Comparison of ENCODE assay signal across 15 cellular contexts in the genomic region with DNA sequence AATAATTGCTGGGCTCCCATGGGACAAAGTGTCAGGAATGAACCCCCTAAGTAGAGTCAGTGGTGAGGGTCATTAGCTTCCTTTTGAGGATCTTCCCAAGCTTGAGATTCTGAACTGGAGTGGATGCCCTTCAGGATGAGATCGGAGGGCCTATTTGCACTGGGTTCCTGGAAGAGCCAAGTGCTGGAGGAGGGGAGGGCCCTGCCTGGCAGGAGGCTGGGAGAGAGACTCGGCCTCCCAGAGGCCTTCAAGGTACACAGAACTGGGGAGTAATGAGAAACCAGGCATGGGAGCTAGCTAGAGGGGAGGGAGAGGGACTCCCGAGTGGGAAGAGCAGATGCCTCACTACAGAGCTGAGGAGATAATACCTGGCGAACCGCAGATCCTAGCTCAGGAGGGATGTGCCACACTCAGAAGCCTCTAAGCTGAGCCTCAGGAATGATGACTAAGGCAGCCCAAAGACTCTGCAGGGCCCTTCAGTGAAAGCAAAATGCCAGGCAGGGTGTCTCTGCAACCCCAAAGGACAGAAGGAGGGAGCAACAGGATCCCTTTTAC. TPM values are rescaled to one million over a fixed set of nuclear protein-coding genes. Genes with fewer than 3 reads are reported as not detected.
DNase-seq lines count a peak whose midpoint lies in the region; ATAC-seq, FAIRE-seq and TF ChIP-seq lines count a peak whose summit lies in the region.
"Had no signal": no experiment of that assay in that cellular context is flagged by ENCODE, and none has a peak within 500 bp of the region (broad histone marks: within the 10 kb centered on the region; RNA-seq: fewer than 3 reads in every experiment).

No MANE protein-coding gene starts in this region.

- no peak overlapping the region for H3K4me3 ChIP-seq in NB4 (ENCODE audit: low read depth, low read length)
- no peak overlapping the region for H3K4me3 ChIP-seq in GM12878
- H3K4me3 ChIP-seq in osteoblast (ENCODE audit: insufficient read depth, low read length): no peak overlapping the region
- H3K4me3 ChIP-seq in Karpas-422 (ENCODE audit: low read length): no peak overlapping the region
- H3K4me3 ChIP-seq: lung, SJSA1, upper lobe of left lung had no signal

- H3K36me3 Mint-ChIP-seq in activated T-cell treated with anti-CD3 and anti-CD28 coated beads, Interleukin-2, amount 50 U/mL, for 24 hours (ENCODE audit: low read depth): peaks cover 98% of the 10 kb centered on the region

- ATAC-seq in GM12878 (no peak), left lobe of liver (no peak), GM21717 (IDR thresholded peaks at IDR 0.05; ENCODE audit: unreplicated experiment) (no peak)

- H3K27me3 ChIP-seq in GM12878 (replicated peaks in 1 of 2; ENCODE audit: control insufficient read depth in 2 of 2, insufficient read depth in 2 of 2, low read length in 1 of 2) (no peaks in the 10 kb centered on the region), osteoblast (ENCODE audit: insufficient read depth, low read length) (no peaks in the 10 kb centered on the region), Karpas-422 (ENCODE audit: low read length) (no peaks in the 10 kb centered on the region)
- H3K27me3 ChIP-seq: SJSA1, upper lobe of left lung had no signal

- POLR2A ChIA-PET in GM12878 (lab: Charles Lee): interaction anchor here (1.0 to 1.9 kb wide), 2 partner anchors 8 to 10 kb away, joined by 3 to 5 read pairs; a partner anchor contains a TSS

- CTCF ChIA-PET in GM12878 (lab: Yijun Ruan, JAX): interaction anchor here (1.5 to 2.8 kb wide), 2 partner anchors 8 to 33 kb away, joined by 7 to 9 read pairs; no protein-coding TSS in a partner anchor

- H3K4me1 Mint-ChIP-seq in activated T-cell treated with anti-CD3 and anti-CD28 coated beads, Interleukin-2, amount 50 U/mL, for 24 hours (ENCODE audit: low read depth): peaks cover 20% of the 10 kb centered on the region

- no peak overlapping the region for H3K4me2 ChIP-seq in GM12878 (ENCODE audit: control insufficient read depth, insufficient read depth)
- no peak overlapping the region for H3K4me2 ChIP-seq in osteoblast (ENCODE audit: insufficient read depth, low read length)
- no peak overlapping the region for H3K4me2 ChIP-seq in Karpas-422 (ENCODE audit: low read depth, low read length, poor library complexity, severe bottlenecking)
- H3K4me2 ChIP-seq: KMS-11 had no signal

- H3K27ac Mint-ChIP-seq in activated T-cell treated with anti-CD3 and anti-CD28 coated beads, Interleukin-2, amount 50 U/mL, for 24 hours: peak overlapping the region; percentile 92

- H4K20me1 ChIP-seq in GM12878 (ENCODE audit: control insufficient read depth, insufficient read depth): no peaks in the 10 kb centered on the region
- H4K20me1 ChIP-seq in osteoblast (ENCODE audit: insufficient read depth, low read length): peaks cover 30% of the 10 kb centered on the region
- peaks cover 22% of the 10 kb centered on the region; the same call in 1 of the 2 replicates for H4K20me1 ChIP-seq in Karpas-422 (ENCODE audit: insufficient read depth, low read depth, low read length)

- H3K36me3 ChIP-seq in GM12878 (ENCODE audit: control insufficient read depth in 2 of 2, insufficient read depth in 2 of 2, low read length in 1 of 2) (peaks cover 43 to 50% of the 10 kb centered on the region in 2 experiments), osteoblast (ENCODE audit: insufficient read depth, low read length) (peaks cover 85% of the 10 kb centered on the region), Karpas-422 (ENCODE audit: insufficient read depth, low read length) (peaks cover 27% of the 10 kb centered on the region)

- H3K9ac ChIP-seq in GM12878 (ENCODE audit: control insufficient read depth, insufficient read depth, low read length) (no peak overlapping the region), Karpas-422 (ENCODE audit: low read length) (no peak overlapping the region)
- H3K9ac ChIP-seq: KMS-11 had no signal

- H3K79me2 ChIP-seq in GM12878 (ENCODE audit: control insufficient read depth, insufficient read depth, low read length) (no peaks in the 10 kb centered on the region), osteoblast (ENCODE audit: insufficient read depth, low read length) (peaks cover 27% of the 10 kb centered on the region), Karpas-422 (ENCODE audit: low read length) (peaks cover 9% of the 10 kb centered on the region; the same call in 1 of the 2 replicates)

- H3K4me3 Mint-ChIP-seq in activated T-cell treated with anti-CD3 and anti-CD28 coated beads, Interleukin-2, amount 50 U/mL, for 24 hours: no peak overlapping the region

- DNase-seq in activated T-cell treated with anti-CD3 and anti-CD28 coated beads, Interleukin-2, amount 50 U/mL, for 24 hours: no peak
- no peak for DNase-seq in activated T-cell treated with anti-CD3 and anti-CD28 coated beads, Interleukin-2, amount 50 U/mL, for 48 hours
- DNase-seq in NB4 (ENCODE audit: low read depth) (no peak), GM12878 (ENCODE audit: low read depth, low spot score) (no peak), osteoblast (ENCODE audit: insufficient read length, low spot score, missing footprints) (peak; percentile 56), Karpas-422 (no peak), left lobe of liver (ENCODE audit: low spot score) (no peak)
- DNase-seq: activated CD4-positive, alpha-beta T cell treated with anti-CD3 and anti-CD28 coated beads for 1 hour; NCI-H82 had no signal

- WGBS in GM12878 (ENCODE audit: insufficient coverage, insufficient replicate concordance, low lambda C conversion rate, missing lambda C conversion rate): 75% methylated on average over 5 of the region's 5 CpGs

- no peak for FAIRE-seq in GM12878 (lab: Jason Lieb, UNC)
- FAIRE-seq: GM19239 had no signal

- intact Hi-C loops in GM12878 (cut with micrococcal nuclease; ENCODE audit: unreplicated experiment): no loop called here

- TF ChIP-seq EP300 in GM12878 (IDR thresholded peaks at IDR 0.05; ENCODE audit: borderline replicate concordance in 1 of 2, control insufficient read depth in 1 of 2, low read depth in 2 of 2, low read length in 2 of 2): no peak

- H3K9me2 ChIP-seq in Karpas-422 (replicated peaks; ENCODE audit: insufficient read depth, low read length): no peaks in the 10 kb centered on the region

- in situ Hi-C loops in GM12878 (cut with MboI): no loop called here

- TF ChIP-seq CTCF in NB4 (IDR thresholded peaks at IDR 0.05; ENCODE audit: low read depth, low read length): no peak
- no peak for TF ChIP-seq CTCF in GM12878 (IDR thresholded peaks at IDR 0.05 in 2 of 3, conservative IDR thresholded peaks at IDR 0.05 in 1 of 3; ENCODE audit: control insufficient read depth in 2 of 3, extremely low read depth in 1 of 3, insufficient read depth in 1 of 3, low read depth in 3 of 3, low read length in 3 of 3)
- no peak for TF ChIP-seq CTCF in osteoblast (IDR thresholded peaks at IDR 0.05; ENCODE audit: extremely low read depth, low read depth, low read length)

- no peaks in the 10 kb centered on the region for H3K9me3 Mint-ChIP-seq in activated T-cell treated with anti-CD3 and anti-CD28 coated beads, Interleukin-2, amount 50 U/mL, for 24 hours

- H2AFZ ChIP-seq in GM12878 (ENCODE audit: control insufficient read depth, low read depth, low read length): no peak overlapping the region
- no peak overlapping the region for H2AFZ ChIP-seq in osteoblast (ENCODE audit: low read length)
- H2AFZ ChIP-seq in Karpas-422 (ENCODE audit: low read length): no peak overlapping the region

- H3K27ac ChIP-seq in GM12878 (ENCODE audit: control insufficient read depth, insufficient read depth) (no peak overlapping the region), osteoblast (ENCODE audit: low read depth, low read length) (no peak overlapping the region), Karpas-422 (ENCODE audit: low read length) (no peak overlapping the region)
- H3K27ac ChIP-seq: KMS-11, SJSA1 had no signal

- SMC1A ChIA-PET in GM12878 (lab: Charles Lee; ENCODE audit: uncharacterized antibody, unreplicated experiment): interaction anchor here (0.7 to 1.2 kb wide), 2 partner anchors 9 to 12 kb away, joined by 3 read pairs; no protein-coding TSS in a partner anchor

- H3K4me1 ChIP-seq in GM12878 (ENCODE audit: control insufficient read depth, insufficient read depth, low read length) (no peaks in the 10 kb centered on the region), osteoblast (ENCODE audit: insufficient read depth, low read length) (peaks cover 2% of the 10 kb centered on the region), Karpas-422 (ENCODE audit: low read length) (no peaks in the 10 kb centered on the region)
- H3K4me1 ChIP-seq: SJSA1 had no signal

- TF ChIP-seq RAD21 in GM12878 (IDR thresholded peaks at IDR 0.05; ENCODE audit: insufficient read depth, low read depth, low read length): no peak

- RAD21 ChIA-PET in GM12878 (lab: Charles Lee; ENCODE audit: unreplicated experiment): no interaction called here

- no peaks in the 10 kb centered on the region for H3K27me3 Mint-ChIP-seq in activated T-cell treated with anti-CD3 and anti-CD28 coated beads, Interleukin-2, amount 50 U/mL, for 24 hours

- no TSS peak for BruUV-seq in GM12878 (replicated peaks; lab: Mats Ljungman, UMichigan)

- no peaks in the 10 kb centered on the region for H3K9me3 ChIP-seq in GM12878 (replicated peaks; ENCODE audit: control insufficient read depth, insufficient read depth, low read length)
- H3K9me3 ChIP-seq in osteoblast (ENCODE audit: low read depth, low read length): no peaks in the 10 kb centered on the region
- no peaks in the 10 kb centered on the region for H3K9me3 ChIP-seq in Karpas-422 (ENCODE audit: low read length)
- H3K9me3 ChIP-seq: SJSA1, upper lobe of left lung had no signal

- TF ChIP-seq POLR2A in NB4 (IDR thresholded peaks at IDR 0.05; ENCODE audit: extremely low read depth, insufficient read length): peak; percentile 12
- TF ChIP-seq POLR2A in GM12878 (IDR thresholded peaks at IDR 0.05; ENCODE audit: low read depth, low read length): peak; percentile 60

RNA-seq across cellular contexts. Expression of a gene that starts 9.4 kb away (rescaled TPM):
- total RNA-seq in GM12878 (2013; cell fraction: nucleolus; rRNA removed): 9.5 and 11.1 TPM in 2 replicates
- 35.9 and 37.8 TPM in 2 replicates for total RNA-seq in GM12878 (2014; rRNA removed)
- total RNA-seq in GM12878 (2014; rRNA removed; fragmentation: Illumina TruSeq; extraction: Trizol): 94.9 and 107 TPM in 2 replicates
- 111 and 114 TPM in 2 replicates for total RNA-seq in GM12878 (2021)
- 68.1 TPM for polyA plus RNA-seq in GM12878 (2011; ENCODE audit: low read depth)
- polyA plus RNA-seq in GM12878 (2011; rRNA removed): 30.5 and 48.4 TPM in 2 replicates
- polyA plus RNA-seq in GM12878 (2011; cell fraction: cytosol; rRNA removed): 28.5 and 38.4 TPM in 2 replicates
- polyA plus RNA-seq in GM12878 (2011; cell fraction: nucleus; rRNA removed): 19.5 and 39.0 TPM in 2 replicates
- 94.4 and 117 TPM in 2 replicates for polyA plus RNA-seq in GM12878 (2012)
- 132 and 200 TPM in 2 replicates for polyA plus RNA-seq in GM12878 (2014; fragmentation: Illumina TruSeq; extraction: Trizol)
- 10 to 100 TPM in 1 of 2 experiments, 1 to 10 TPM in 1; 6.6 to 13.8 TPM for polyA plus RNA-seq in GM12878 (2014; fragmentation: Nextera tagmentation; extraction: Ambion mirVana)
- polyA plus RNA-seq in GM12878 (2014; rRNA removed): 60.6 and 76.4 TPM in 2 replicates
- 100 to 1,000 TPM in 1 of 2 experiments, 10 to 100 TPM in 1; 99.1 to 107 TPM for polyA plus RNA-seq in GM12878 (2016; fragmentation: Nextera tagmentation; extraction: Ambion mirVana)
- polyA minus RNA-seq in GM12878 (2011; rRNA and poly(A)+ RNA removed): 10.3 and 46.3 TPM in 2 replicates
- 8.9 and 9.8 TPM in 2 replicates for polyA minus RNA-seq in GM12878 (2011; cell fraction: cytosol; rRNA and poly(A)+ RNA removed)
- 2.7 and 8.7 TPM in 2 replicates for polyA minus RNA-seq in GM12878 (2011; cell fraction: nucleus; rRNA and poly(A)+ RNA removed)
- 33.0 and 33.7 TPM in 2 replicates for total RNA-seq in osteoblast
- total RNA-seq in Karpas-422 (2014; rRNA removed; shearing (Covaris generic); ENCODE audit: low replicate concordance): 14.2 and 43.0 TPM in 2 replicates
- 32.7 TPM for total RNA-seq in left lobe of liver

RNA-seq across cellular contexts. Expression of a gene that starts 9.8 kb away (rescaled TPM):
- 18.3 and 21.9 TPM in 2 replicates for total RNA-seq in GM12878 (2013; cell fraction: nucleolus; rRNA removed)
- 107 TPM in 2 replicates for total RNA-seq in GM12878 (2014; rRNA removed)
- total RNA-seq in GM12878 (2014; rRNA removed; fragmentation: Illumina TruSeq; extraction: Trizol): 131 and 143 TPM in 2 replicates
- 108 and 134 TPM in 2 replicates for total RNA-seq in GM12878 (2021)
- polyA plus RNA-seq in GM12878 (2011; ENCODE audit: low read depth): 88.1 TPM
- polyA plus RNA-seq in GM12878 (2011; rRNA removed): 74.2 and 104 TPM in 2 replicates
- polyA plus RNA-seq in GM12878 (2011; cell fraction: cytosol; rRNA removed): 78.9 and 85.9 TPM in 2 replicates
- polyA plus RNA-seq in GM12878 (2011; cell fraction: nucleus; rRNA removed): 42.2 and 44.8 TPM in 2 replicates
- polyA plus RNA-seq in GM12878 (2012): 90.5 and 113 TPM in 2 replicates
- polyA plus RNA-seq in GM12878 (2014; fragmentation: Illumina TruSeq; extraction: Trizol): 185 and 257 TPM in 2 replicates
- 100 to 1,000 TPM; 125 to 127 TPM for polyA plus RNA-seq in GM12878 (2014; fragmentation: Nextera tagmentation; extraction: Ambion mirVana)
- polyA plus RNA-seq in GM12878 (2014; rRNA removed): 112 and 118 TPM in 2 replicates
- 100 to 1,000 TPM; 301 to 317 TPM for polyA plus RNA-seq in GM12878 (2016; fragmentation: Nextera tagmentation; extraction: Ambion mirVana)
- polyA minus RNA-seq in GM12878 (2011; rRNA and poly(A)+ RNA removed): 41.5 and 60.5 TPM in 2 replicates
- 21.0 and 24.6 TPM in 2 replicates for polyA minus RNA-seq in GM12878 (2011; cell fraction: cytosol; rRNA and poly(A)+ RNA removed)
- polyA minus RNA-seq in GM12878 (2011; cell fraction: nucleus; rRNA and poly(A)+ RNA removed): 12.0 and 18.1 TPM in 2 replicates
- total RNA-seq in osteoblast: 122 and 124 TPM in 2 replicates
- 63.7 and 81.8 TPM in 2 replicates for total RNA-seq in Karpas-422 (2014; rRNA removed; shearing (Covaris generic); ENCODE audit: low replicate concordance)
- 25.8 TPM for total RNA-seq in left lobe of liver

RNA-seq across cellular contexts. Expression of a gene that starts 24.4 kb away (rescaled TPM):
- 141 and 182 TPM in 2 replicates for total RNA-seq in GM12878 (2013; cell fraction: nucleolus; rRNA removed)
- total RNA-seq in GM12878 (2014; rRNA removed) (719 and 762 TPM in 2 replicates), GM12878 (2014; rRNA removed; fragmentation: Illumina TruSeq; extraction: Trizol) (170 and 199 TPM in 2 replicates), GM12878 (2021) (368 and 403 TPM in 2 replicates), osteoblast (248 and 273 TPM in 2 replicates), left lobe of liver (37.4 TPM)
- polyA plus RNA-seq in GM12878 (2011; ENCODE audit: low read depth): 363 TPM
- polyA plus RNA-seq in GM12878 (2011; rRNA removed) (314 and 406 TPM in 2 replicates), GM12878 (2014; fragmentation: Illumina TruSeq; extraction: Trizol) (91.0 and 148 TPM in 2 replicates), GM12878 (2014; fragmentation: Nextera tagmentation; extraction: Ambion mirVana) (100 to 1,000 TPM in 1 of 2 experiments, 10 to 100 TPM in 1; 14.1 to 135 TPM), GM12878 (2014; rRNA removed) (628 and 811 TPM in 2 replicates), GM12878 (2016; fragmentation: Nextera tagmentation; extraction: Ambion mirVana) (100 to 1,000 TPM; 577 to 598 TPM)
- 858 and 1,050 TPM in 2 replicates for polyA plus RNA-seq in GM12878 (2011; cell fraction: cytosol; rRNA removed)
- polyA plus RNA-seq in GM12878 (2011; cell fraction: nucleus; rRNA removed): 603 and 732 TPM in 2 replicates
- polyA plus RNA-seq in GM12878 (2012): 639 and 642 TPM in 2 replicates
- polyA minus RNA-seq in GM12878 (2011; rRNA and poly(A)+ RNA removed): 194 and 384 TPM in 2 replicates
- polyA minus RNA-seq in GM12878 (2011; cell fraction: cytosol; rRNA and poly(A)+ RNA removed): 199 and 205 TPM in 2 replicates
- polyA minus RNA-seq in GM12878 (2011; cell fraction: nucleus; rRNA and poly(A)+ RNA removed): 112 and 162 TPM in 2 replicates
- 146 and 305 TPM in 2 replicates for total RNA-seq in Karpas-422 (2014; rRNA removed; shearing (Covaris generic); ENCODE audit: low replicate concordance)

RNA-seq across cellular contexts. Expression of a gene that starts 39.6 kb away (rescaled TPM):
- 8.8 and 19.1 TPM in 2 replicates for total RNA-seq in GM12878 (2013; cell fraction: nucleolus; rRNA removed)
- total RNA-seq in GM12878 (2014; rRNA removed) (8.2 and 9.7 TPM in 2 replicates), GM12878 (2014; rRNA removed; fragmentation: Illumina TruSeq; extraction: Trizol) (3.3 and 4.5 TPM in 2 replicates), GM12878 (2021) (6.2 and 8.8 TPM in 2 replicates), osteoblast (5.3 and 7.6 TPM in 2 replicates), left lobe of liver (2.3 TPM)
- 2.4 TPM for polyA plus RNA-seq in GM12878 (2011; ENCODE audit: low read depth)
- polyA plus RNA-seq in GM12878 (2011; rRNA removed) (3.0 and 4.2 TPM in 2 replicates), GM12878 (2014; fragmentation: Illumina TruSeq; extraction: Trizol) (0.78 and 1.9 TPM in 2 replicates), GM12878 (2014; fragmentation: Nextera tagmentation; extraction: Ambion mirVana) (under 1 TPM; 0.26 to 0.42 TPM), GM12878 (2014; rRNA removed) (7.6 and 8.7 TPM in 2 replicates), GM12878 (2016; fragmentation: Nextera tagmentation; extraction: Ambion mirVana) (1 to 10 TPM; 5.6 to 5.9 TPM)
- polyA plus RNA-seq in GM12878 (2011; cell fraction: cytosol; rRNA removed): 4.4 and 6.9 TPM in 2 replicates
- 9.9 and 10.2 TPM in 2 replicates for polyA plus RNA-seq in GM12878 (2011; cell fraction: nucleus; rRNA removed)
- polyA plus RNA-seq in GM12878 (2012): 4.4 and 5.9 TPM in 2 replicates
- 2.8 and 6.6 TPM in 2 replicates for polyA minus RNA-seq in GM12878 (2011; rRNA and poly(A)+ RNA removed)
- polyA minus RNA-seq in GM12878 (2011; cell fraction: cytosol; rRNA and poly(A)+ RNA removed): 1.2 and 1.7 TPM in 2 replicates
- 3.0 and 4.6 TPM in 2 replicates for polyA minus RNA-seq in GM12878 (2011; cell fraction: nucleus; rRNA and poly(A)+ RNA removed)
- 2.5 and 7.6 TPM in 2 replicates for total RNA-seq in Karpas-422 (2014; rRNA removed; shearing (Covaris generic); ENCODE audit: low replicate concordance)

RNA-seq across cellular contexts. Expression of a gene that starts 39.8 kb away (rescaled TPM):
- 81.7 and 84.6 TPM in 2 replicates for total RNA-seq in GM12878 (2013; cell fraction: nucleolus; rRNA removed)
- total RNA-seq in GM12878 (2014; rRNA removed): 46.6 and 46.9 TPM in 2 replicates
- total RNA-seq in GM12878 (2014; rRNA removed; fragmentation: Illumina TruSeq; extraction: Trizol): 31.1 and 31.6 TPM in 2 replicates
- 56.3 and 56.9 TPM in 2 replicates for total RNA-seq in GM12878 (2021)
- 17.0 TPM for polyA plus RNA-seq in GM12878 (2011; ENCODE audit: low read depth)
- 28.4 and 51.3 TPM in 2 replicates for polyA plus RNA-seq in GM12878 (2011; rRNA removed)
- 70.0 and 91.6 TPM in 2 replicates for polyA plus RNA-seq in GM12878 (2011; cell fraction: cytosol; rRNA removed)
- 145 and 158 TPM in 2 replicates for polyA plus RNA-seq in GM12878 (2011; cell fraction: nucleus; rRNA removed)
- polyA plus RNA-seq in GM12878 (2012): 35.2 and 36.2 TPM in 2 replicates
- 25.2 and 45.8 TPM in 2 replicates for polyA plus RNA-seq in GM12878 (2014; fragmentation: Illumina TruSeq; extraction: Trizol)
- 10 to 100 TPM; 13.6 to 14.9 TPM for polyA plus RNA-seq in GM12878 (2014; fragmentation: Nextera tagmentation; extraction: Ambion mirVana)
- polyA plus RNA-seq in GM12878 (2014; rRNA removed): 70.1 and 76.9 TPM in 2 replicates
- 10 to 100 TPM; 35.8 to 44.3 TPM for polyA plus RNA-seq in GM12878 (2016; fragmentation: Nextera tagmentation; extraction: Ambion mirVana)
- 43.1 and 53.2 TPM in 2 replicates for polyA minus RNA-seq in GM12878 (2011; rRNA and poly(A)+ RNA removed)
- 17.8 and 17.9 TPM in 2 replicates for polyA minus RNA-seq in GM12878 (2011; cell fraction: cytosol; rRNA and poly(A)+ RNA removed)
- polyA minus RNA-seq in GM12878 (2011; cell fraction: nucleus; rRNA and poly(A)+ RNA removed): 25.1 and 38.1 TPM in 2 replicates
- total RNA-seq in osteoblast: 80.2 and 101 TPM in 2 replicates
- total RNA-seq in Karpas-422 (2014; rRNA removed; shearing (Covaris generic); ENCODE audit: low replicate concordance): 48.7 and 63.6 TPM in 2 replicates
- total RNA-seq in left lobe of liver: 14.4 TPM
